ENCODE assay signal across 9 cellular contexts in the genomic region with DNA sequence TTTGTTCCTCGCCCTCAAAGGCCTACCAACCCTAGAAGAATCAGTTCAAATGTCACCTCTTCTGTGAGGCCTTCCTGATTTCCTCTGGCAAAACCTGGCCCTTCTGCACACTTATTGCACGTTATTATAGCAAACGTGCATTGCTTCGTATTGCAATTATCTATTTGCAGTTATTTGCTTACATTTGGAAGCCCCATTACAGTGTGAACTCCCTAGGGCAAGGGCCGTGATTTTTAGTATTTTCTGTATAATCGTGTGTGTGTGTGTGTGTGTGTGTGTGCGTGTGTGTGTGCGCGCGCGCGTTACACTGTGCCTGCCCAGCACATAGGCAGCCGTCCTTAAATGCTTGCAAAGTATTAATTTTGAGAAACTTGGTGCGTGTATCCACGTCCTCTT. TPM values are rescaled to one million over a fixed set of nuclear protein-coding genes. Genes with fewer than 3 reads are reported as not detected.
DNase-seq lines count a peak whose midpoint lies in the region; ATAC-seq and TF ChIP-seq lines count a peak whose summit lies in the region.
"Had no signal": no experiment of that assay in that cellular context is flagged by ENCODE, and none has a peak within 500 bp of the region (broad histone marks: within the 10 kb centered on the region; RNA-seq: fewer than 3 reads in every experiment).

No MANE protein-coding gene starts in this region.

- H3K9ac ChIP-seq in muscle layer of colon (ENCODE audit: low read length) = peak overlapping the region; percentile 44

- H3K27me3 ChIP-seq in muscle layer of colon (ENCODE audit: control insufficient read depth in 1 of 2, insufficient read depth in 2 of 2, low read length in 2 of 2) = peaks cover 6 to 7% of the 10 kb centered on the region in 2 donors

- peaks cover 13% of the 10 kb centered on the region for H3K4me1 ChIP-seq in muscle layer of colon (ENCODE audit: insufficient read depth, low read length)

- TF ChIP-seq CTCF in AG04449 (IDR thresholded peaks at IDR 0.05; ENCODE audit: insufficient read depth, low read length, missing control alignments) (no peak), chondrocyte (IDR thresholded peaks at IDR 0.05) (no peak)

- peak overlapping the region; percentile 69 for H3K4me3 Mint-ChIP-seq in chondrocyte (ENCODE audit: unreplicated experiment)

- peaks cover 6% of the 10 kb centered on the region for H3K36me3 Mint-ChIP-seq in chondrocyte (ENCODE audit: low read depth)

- H3K9me3 Mint-ChIP-seq in chondrocyte (ENCODE audit: low read depth) = no peaks in the 10 kb centered on the region

- no peak overlapping the region for H3K27ac ChIP-seq in muscle layer of colon (ENCODE audit: low read depth, low read length)

- H3K36me3 ChIP-seq in muscle layer of colon (ENCODE audit: insufficient read depth, low read length) = peaks cover 4% of the 10 kb centered on the region

- H3K4me1 Mint-ChIP-seq in chondrocyte (ENCODE audit: low read depth) = peaks cover 10% of the 10 kb centered on the region

- peaks cover 2% of the 10 kb centered on the region for H3K27me3 Mint-ChIP-seq in chondrocyte (ENCODE audit: low read depth)

- CTCF ChIA-PET in AG04449 (lab: Yijun Ruan, JAX) = no interaction called here

- no peaks in the 10 kb centered on the region for H3K9me3 ChIP-seq in muscle layer of colon (ENCODE audit: low read length)

- H3K4me3 ChIP-seq in AG04449 (ENCODE audit: low read depth, low read length) (peak overlapping the region; percentile 70), muscle layer of colon (ENCODE audit: low read depth in 1 of 2, low read length in 2 of 2) (peak overlapping the region; percentile 51 to 76)

- ATAC-seq in GM19397 (IDR thresholded peaks at IDR 0.05; ENCODE audit: unreplicated experiment) (peak; percentile 22), HG03520 (IDR thresholded peaks at IDR 0.05; ENCODE audit: unreplicated experiment) (peak; percentile 4)

- no peak overlapping the region for H3K27ac Mint-ChIP-seq in chondrocyte (ENCODE audit: unreplicated experiment)

- POLR2A ChIA-PET in AG04449 (lab: Yijun Ruan, JAX) = no interaction called here

- DNase-seq in AG04449 (ENCODE audit: low read depth, low spot score) (no peak), chondrocyte (ENCODE audit: low spot score) (no peak), DMS153 (lab: John Stamatoyannopoulos, UW) (no peak), RPMI8226 (no peak), cerebellar cortex (ENCODE audit: low spot score) (no peak)

RNA-seq across cellular contexts. Expression of gene SEMA4F, which starts 0.5 kb away (rescaled TPM):
- 14.7 to 17.4 TPM (median 16.7 TPM) in 3 replicates for total RNA-seq in chondrocyte

RNA-seq across cellular contexts. Expression of gene M1AP, which starts 5.5 kb away (rescaled TPM):
- total RNA-seq in chondrocyte = 0.35 TPM in 1 of 3 replicates, not detected in the others
- total RNA-seq: pulmonary artery endothelial cell had no signal
